In the genomic region with DNA sequence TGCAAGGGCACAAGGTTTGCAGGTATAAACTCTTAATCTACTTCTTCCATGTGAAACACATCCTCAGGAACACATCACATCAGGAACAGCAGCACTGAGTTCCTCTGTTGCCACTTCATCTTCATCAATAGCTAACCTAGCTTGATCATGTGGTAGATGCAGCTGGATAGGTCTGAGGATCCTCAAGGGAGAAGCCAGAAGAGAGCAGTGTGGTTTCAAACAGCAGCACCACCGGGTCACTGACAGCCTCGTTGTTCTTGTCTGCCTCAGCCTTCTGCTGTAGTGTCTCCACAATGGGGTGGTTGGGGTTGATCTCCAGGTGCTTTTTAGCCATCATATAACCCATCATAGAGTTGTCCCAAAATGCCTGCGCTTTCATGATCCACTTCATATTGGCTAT, we compare ENCODE assay signal across 18 cellular contexts. TPM values are rescaled to one million over a fixed set of nuclear protein-coding genes. Genes with fewer than 3 reads are reported as not detected.
DNase-seq lines count a peak whose midpoint lies in the region; ATAC-seq and TF ChIP-seq lines count a peak whose summit lies in the region.
"Had no signal": no experiment of that assay in that cellular context is flagged by ENCODE, and none has a peak within 500 bp of the region (broad histone marks: within the 10 kb centered on the region; RNA-seq: fewer than 3 reads in every experiment).

No MANE protein-coding gene starts in this region.

- peaks cover 64% of the 10 kb centered on the region for H3K4me1 Mint-ChIP-seq in CD4-positive, alpha-beta T cell (ENCODE audit: low read depth)
- H3K4me1 Mint-ChIP-seq: nephron had no signal

- no peak overlapping the region for H3K4me3 Mint-ChIP-seq in CD4-positive, alpha-beta T cell
- H3K4me3 Mint-ChIP-seq: nephron had no signal

- intact Hi-C loops in CD4-positive, alpha-beta T cell (cut with DNase I, micrococcal nuclease) = no loop called here
- intact Hi-C loops in left colon (cut with DNase I, micrococcal nuclease) = no loop called here

- no peaks in the 10 kb centered on the region for H3K9me3 ChIP-seq in CD4-positive, alpha-beta T cell (ENCODE audit: control insufficient read depth, low read length)
- H3K9me3 ChIP-seq: gastroesophageal sphincter, prostate gland had no signal

- H3K27me3 ChIP-seq in CD4-positive, alpha-beta T cell (ENCODE audit: control insufficient read depth, insufficient read depth, low read length) = no peaks in the 10 kb centered on the region
- H3K27me3 ChIP-seq: gastroesophageal sphincter had no signal

- H3K27ac ChIP-seq in CD4-positive, alpha-beta T cell (ENCODE audit: low read depth, low read length) = no peak overlapping the region
- H3K27ac ChIP-seq: coronary artery, gastroesophageal sphincter, prostate gland had no signal

- DNase-seq in CD4-positive, alpha-beta T cell = no peak
- peak; percentile 7 for DNase-seq in GM19238 (ENCODE audit: insufficient read length, low spot score)
- DNase-seq in NCI-H524 (lab: John Stamatoyannopoulos, UW) = peak; percentile 61 to 70
- DNase-seq in left colon = no peak
- DNase-seq in NCI-H1930 (lab: John Stamatoyannopoulos, UW) = no peak
- no peak for DNase-seq in activated CD8-positive, alpha-beta memory T cell treated with anti-CD3 and anti-CD28 coated beads, Interleukin-2, amount 50 U/mL, for 48 hours
- no peak for DNase-seq in AG08396 (ENCODE audit: low spot score)
- DNase-seq: activated CD4-positive, CD25-positive, alpha-beta regulatory T cell; activated naive CD4-positive, alpha-beta T cell treated with anti-CD3 and anti-CD28 coated beads, Interleukin-2, amount 50 U/mL, for 16 hours; DMS79 treated with DMSO at 0.1 percent for 48 hours; NCI-H187 treated with DMSO at 0.1 percent for 48 hours; NCI-H82; stimulated activated CD4-positive, alpha-beta T cell treated with anti-CD3 and anti-CD28 coated beads, Interleukin-12 subunit alpha, Interleukin-12 subunit beta, amount 100 ng/mL, for 4 hours had no signal

- no peak for TF ChIP-seq CTCF in CD4-positive, alpha-beta T cell (IDR thresholded peaks at IDR 0.05)

- H3K36me3 Mint-ChIP-seq in CD4-positive, alpha-beta T cell (ENCODE audit: low read depth) = peaks cover 24% of the 10 kb centered on the region

- no peaks in the 10 kb centered on the region for H3K9me3 Mint-ChIP-seq in CD4-positive, alpha-beta T cell

- CTCF ChIA-PET in CD4-positive, alpha-beta T cell (lab: Charles Lee) = interaction anchor here (0.9 kb wide), 1 partner anchor 35 kb away, joined by 3 read pairs; no protein-coding TSS in a partner anchor

- H3K27ac Mint-ChIP-seq in CD4-positive, alpha-beta T cell = peak overlapping the region; percentile 46

- POLR2A ChIA-PET in CD4-positive, alpha-beta T cell (lab: Charles Lee) = no interaction called here

- no peaks in the 10 kb centered on the region for H3K27me3 Mint-ChIP-seq in CD4-positive, alpha-beta T cell

- no peak for ATAC-seq in CD4-positive, alpha-beta T cell (ENCODE audit: poor library complexity)
- peak; percentile 14 for ATAC-seq in left colon
- ATAC-seq in GM21619 (IDR thresholded peaks at IDR 0.05; ENCODE audit: unreplicated experiment) = no peak
- ATAC-seq: gastroesophageal sphincter had no signal

RNA-seq across cellular contexts. Expression of a gene that starts 58.8 kb away (rescaled TPM):
- total RNA-seq in CD4-positive, alpha-beta T cell = 10 to 100 TPM; 70.5 to 80.4 TPM
- 100 to 1,000 TPM; 138 to 183 TPM for total RNA-seq in left colon

Comparison
In these comparisons a context has a peak if more than half of its experiments do, and no peak if none do; other contexts are left out.
1. DNase-seq: peak in GM19238 (single experiment) and NCI-H524 (2 of 2); none in CD4-positive, alpha-beta T cell (0 of 10), left colon (0 of 2), NCI-H1930 (0 of 2), activated CD8-positive, alpha-beta memory T cell treated with anti-CD3 and anti-CD28 coated beads, Interleukin-2, amount 50 U/mL, for 48 hours (single experiment) and AG08396 (single experiment).